ENCODE assay signal across 8 cellular contexts in the genomic region with DNA sequence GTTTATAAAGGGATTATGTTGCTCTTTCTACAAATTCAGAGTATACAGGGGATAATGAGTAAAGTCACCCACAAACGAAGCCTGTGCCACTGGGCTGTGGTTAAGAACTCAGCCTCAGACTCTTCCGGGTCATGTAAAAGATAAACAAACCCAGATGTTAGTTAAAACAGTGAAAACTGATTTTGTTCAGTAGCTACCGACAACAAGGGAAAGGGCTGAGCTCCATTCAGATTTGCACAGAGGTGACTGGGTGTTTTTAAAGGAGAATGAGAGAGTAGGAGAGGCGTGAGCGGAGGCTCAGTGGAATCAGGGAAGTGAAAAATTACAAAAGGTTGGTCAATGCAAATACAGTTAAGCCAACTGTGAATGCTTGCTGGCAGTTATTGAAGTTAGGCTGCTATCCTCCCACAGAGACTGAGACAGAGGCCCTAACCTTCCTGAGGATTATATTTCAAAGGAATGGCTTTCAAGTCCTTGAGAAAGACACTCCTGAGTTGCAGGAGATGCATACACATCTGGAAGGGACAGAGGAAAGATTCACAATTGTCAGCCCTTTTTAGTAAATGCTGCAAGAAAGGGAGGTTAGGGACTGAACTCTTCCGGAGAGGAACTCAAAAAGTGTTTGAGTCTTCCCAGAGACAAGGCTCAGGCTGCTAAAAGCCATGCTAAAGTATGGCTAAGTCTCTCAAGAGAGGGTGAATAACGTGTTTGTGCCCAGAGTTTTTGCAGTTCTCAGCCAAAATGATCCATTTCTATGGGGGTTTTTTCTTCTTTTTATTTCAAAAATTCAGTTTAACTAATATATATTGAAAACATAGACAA. TPM values are rescaled to one million over a fixed set of nuclear protein-coding genes. Genes with fewer than 3 reads are reported as not detected.
A peak's percentile ranks its signal among the peaks of the same experiment; 100 is the strongest.
DNase-seq lines count a peak whose midpoint lies in the region; ATAC-seq, FAIRE-seq and TF ChIP-seq lines count a peak whose summit lies in the region.

No MANE protein-coding gene starts in this region.

- peak; percentile 11 to 36 for DNase-seq in Caco-2
- peak; percentile 13 for DNase-seq in iPS-NIHi7 (ENCODE audit: extremely low spot score)
- DNase-seq in lower leg skin (ENCODE audit: low spot score in 2 of 2): no peak
- DNase-seq in kidney: no peak
- DNase-seq in stimulated activated naive CD4-positive, alpha-beta T cell (lab: John Stamatoyannopoulos, UW): no peak

- CTCF ChIA-PET in Caco-2 (lab: Charles Lee): no interaction called here

- H3K36me3 Mint-ChIP-seq in Caco-2 (ENCODE audit: insufficient read depth, unreplicated experiment): peaks cover 7% of the 10 kb centered on the region

- no TSS peak for BruUV-seq in Caco-2 (replicated peaks; lab: Mats Ljungman, UMichigan)

- H3K4me1 ChIP-seq in Caco-2 (peaks cover 37% of the 10 kb centered on the region), OCI-LY3 (ENCODE audit: low read length) (peaks cover 19% of the 10 kb centered on the region), kidney (ENCODE audit: control insufficient read depth in 1 of 2, insufficient read depth in 1 of 2, low read depth in 1 of 2, low read length in 2 of 2) (peaks cover 0 to 4% of the 10 kb centered on the region in 2 donors)

- intact Hi-C loops in Caco-2 (cut with micrococcal nuclease; ENCODE audit: unreplicated experiment): loop anchor here (1.0 to 10.0 kb wide), 2 partner anchors 27 to 163 kb away; no protein-coding TSS in a partner anchor
- intact Hi-C loops in lower leg skin (cut with DNase I; ENCODE audit: low total_unique reads): no loop called here
- intact Hi-C loops in kidney (cut with DNase I): no loop called here

- peaks cover 9% of the 10 kb centered on the region for H3K9me3 Mint-ChIP-seq in Caco-2 (ENCODE audit: unreplicated experiment)

- no peaks in the 10 kb centered on the region for H3K27me3 ChIP-seq in Caco-2 (replicated peaks; ENCODE audit: control insufficient read depth, insufficient read depth, low read length)
- H3K27me3 ChIP-seq in OCI-LY3 (ENCODE audit: low read depth, low read length): no peaks in the 10 kb centered on the region

- no peak for TF ChIP-seq POLR2A in lower leg skin (IDR thresholded peaks at IDR 0.05)

- peak overlapping the region; percentile 54 for H3K9ac ChIP-seq in OCI-LY3 (ENCODE audit: low read length)
- no peak overlapping the region for H3K9ac ChIP-seq in kidney (ENCODE audit: low read length in 2 of 2)

- H3K9me3 ChIP-seq in Caco-2 (no peaks in the 10 kb centered on the region), OCI-LY3 (ENCODE audit: insufficient read depth, low read length) (no peaks in the 10 kb centered on the region), kidney (ENCODE audit: control insufficient read depth in 1 of 2, low read length in 2 of 2) (no peaks in the 10 kb centered on the region)

- POLR2A ChIA-PET in Caco-2 (lab: Charles Lee): no interaction called here

- H3K36me3 ChIP-seq in Caco-2 (ENCODE audit: control insufficient read depth, insufficient read depth, low read length) (no peaks in the 10 kb centered on the region), OCI-LY3 (replicated peaks; ENCODE audit: low read depth, low read length) (no peaks in the 10 kb centered on the region), kidney (ENCODE audit: control insufficient read depth in 1 of 2, insufficient read depth in 2 of 2, low read length in 2 of 2) (no peaks in the 10 kb centered on the region)

- H3K27ac Mint-ChIP-seq in Caco-2 (ENCODE audit: unreplicated experiment): peak overlapping the region; percentile 92

- peaks cover 35% of the 10 kb centered on the region for H3K4me1 Mint-ChIP-seq in Caco-2 (ENCODE audit: low read depth, unreplicated experiment)

- H3K27me3 Mint-ChIP-seq in Caco-2 (ENCODE audit: insufficient read depth, unreplicated experiment): no peaks in the 10 kb centered on the region

- peak overlapping the region; percentile 59 for H3K27ac ChIP-seq in OCI-LY3 (ENCODE audit: low read length)
- H3K27ac ChIP-seq in kidney (ENCODE audit: low read depth in 2 of 2, low read length in 2 of 2): no peak overlapping the region

- 44 to 46% methylated on average over 7 of the region's 7 CpGs for WGBS in lower leg skin, 2 donors

- no peaks in the 10 kb centered on the region for H4K20me1 ChIP-seq in OCI-LY3 (ENCODE audit: insufficient read depth, low read length)

- TF ChIP-seq CTCF in Caco-2 (IDR thresholded peaks at IDR 0.05; ENCODE audit: insufficient read depth in 1 of 2, low read depth in 1 of 2, low read length in 1 of 2, severe bottlenecking in 1 of 2, unreplicated experiment in 1 of 2) (no peak), OCI-LY3 (IDR thresholded peaks at IDR 0.05; ENCODE audit: low read depth, low read length) (no peak), lower leg skin (IDR thresholded peaks at IDR 0.05) (no peak), kidney (IDR thresholded peaks at IDR 0.05; ENCODE audit: borderline replicate concordance, extremely low read depth, insufficient read depth) (no peak)

- H3K4me3 ChIP-seq in Caco-2 (ENCODE audit: low read depth, low read length) (no peak overlapping the region), OCI-LY3 (ENCODE audit: low read length) (peak overlapping the region; percentile 61), lower leg skin (ENCODE audit: low read depth, poor library complexity, severe bottlenecking) (no peak overlapping the region), kidney (ENCODE audit: low read length in 2 of 2) (peak overlapping the region in 1 of 2 donors; percentile 13)

- peak overlapping the region; percentile 51 for H3K4me3 Mint-ChIP-seq in Caco-2 (ENCODE audit: unreplicated experiment)

- peak overlapping the region; percentile 67 for H2AFZ ChIP-seq in OCI-LY3 (ENCODE audit: low read depth, low read length)

- FAIRE-seq in kidney (lab: Jason Lieb, UNC): no peak

- H3K4me2 ChIP-seq in OCI-LY3 (ENCODE audit: low read length): peak overlapping the region; percentile 93

- ATAC-seq in GM19351 (IDR thresholded peaks at IDR 0.05; ENCODE audit: unreplicated experiment): peak; percentile 94
- peak; percentile 91 for ATAC-seq in HG03139 (IDR thresholded peaks at IDR 0.05; ENCODE audit: unreplicated experiment)

- H3K79me2 ChIP-seq in OCI-LY3 (ENCODE audit: low read length): no peaks in the 10 kb centered on the region

RNA-seq across cellular contexts. Expression of a gene that starts 29.8 kb away (rescaled TPM):
- 0.53 and 0.59 TPM in 2 replicates for total RNA-seq in Caco-2 (2022)
- total RNA-seq in lower leg skin: 1 to 10 TPM in 1 of 4 donors, under 1 TPM in 1, not detected in 2; 0.88 to 1.1 TPM
- 4.5 TPM for total RNA-seq in kidney
- polyA plus RNA-seq in kidney (ENCODE audit: insufficient read depth, low read depth, low replicate concordance): 2.9 TPM

Comparison
In these comparisons a context has a peak if more than half of its experiments do, and no peak if none do; other contexts are left out.
1. DNase-seq: peak in Caco-2 (2 of 2) and iPS-NIHi7 (single experiment); none in lower leg skin (0 of 2), kidney (single experiment) and stimulated activated naive CD4-positive, alpha-beta T cell (0 of 6).